Comparison of ENCODE assay signal across 8 cellular contexts in genomic region chr1:150009604-150010387, GRCh38. TPM values are rescaled to one million over a fixed set of nuclear protein-coding genes. Genes with fewer than 3 reads are reported as not detected.
DNase-seq lines count a peak whose midpoint lies in the region; ATAC-seq and TF ChIP-seq lines count a peak whose summit lies in the region.

No MANE protein-coding gene starts in this region.

- CTCF ChIA-PET in RWPE1 (lab: Yijun Ruan, JAX), result interaction anchor here (1.0 to 1.3 kb wide), 2 partner anchors 41 to 47 kb away, joined by 3 to 5 read pairs; no protein-coding TSS in a partner anchor

- peak overlapping the region; percentile 96 for H3K27ac ChIP-seq in RWPE1
- H3K27ac ChIP-seq in neutrophil, result no peak overlapping the region
- H3K27ac ChIP-seq in temporal lobe (ENCODE audit: low read depth, low read length), result peak overlapping the region; percentile 99

- TF ChIP-seq CTCF in RWPE1 (conservative IDR thresholded peaks at IDR 0.05; ENCODE audit: low read depth) (no peak), neutrophil (IDR thresholded peaks at IDR 0.05) (no peak)

- peaks cover 8 to 16% of the 10 kb centered on the region in 2 experiments for H3K4me1 ChIP-seq in neutrophil (ENCODE audit: control insufficient read depth in 1 of 2, insufficient read depth in 1 of 2, low read depth in 1 of 2, low read length in 1 of 2)

- no peaks in the 10 kb centered on the region for H3K9me3 ChIP-seq in neutrophil

- no peaks in the 10 kb centered on the region for H3K36me3 ChIP-seq in neutrophil

- peaks cover 97% of the 10 kb centered on the region for H3K27me3 ChIP-seq in neutrophil

- ATAC-seq in GM18868 (IDR thresholded peaks at IDR 0.05; ENCODE audit: unreplicated experiment) (peak; percentile 13), HG03342 (IDR thresholded peaks at IDR 0.05; ENCODE audit: unreplicated experiment) (peak; percentile 11)

- H3K4me3 ChIP-seq in neutrophil (ENCODE audit: low read depth in 1 of 2, low read length in 1 of 2), result peak overlapping the region; percentile 60 to 89

- POLR2A ChIA-PET in RWPE1 (lab: Yijun Ruan, JAX; ENCODE audit: low non-redundant PET), result no interaction called here

- DNase-seq in RWPE1 (ENCODE audit: low spot score) (peak; percentile 68), germinal center (ENCODE audit: low spot score) (peak; percentile 15), NCI-H187 (lab: John Stamatoyannopoulos, UW) (no peak)
- DNase-seq in activated naive CD4-positive, alpha-beta T cell treated with Interleukin-2 at 50 U/mL for 16 hours, result peak; percentile 69

RNA-seq across cellular contexts. Expression of gene OTUD7B, which starts 0.7 kb away (rescaled TPM):
- total RNA-seq in temporal lobe, result 4.4 TPM

RNA-seq across cellular contexts. Expression of gene VPS45, which starts 57.8 kb away (rescaled TPM):
- 60.7 TPM for total RNA-seq in temporal lobe

Comparison
In these comparisons a context has a peak if more than half of its experiments do, and no peak if none do; other contexts are left out.
1. DNase-seq: peak in RWPE1 (single experiment), activated naive CD4-positive, alpha-beta T cell treated with Interleukin-2 at 50 U/mL for 16 hours (single experiment) and germinal center (single experiment); none in NCI-H187 (0 of 2).